In genomic region chr3:99920530-99921376, GRCh38 we compare ENCODE assay signal across 8 cellular contexts.
A peak's percentile ranks its signal among the peaks of the same experiment; 100 is the strongest.
DNase-seq lines count a peak whose midpoint lies in the region; ATAC-seq, FAIRE-seq and TF ChIP-seq lines count a peak whose summit lies in the region.

No MANE protein-coding gene starts in this region.

- H3K27me3 Mint-ChIP-seq in activated CD4-positive, alpha-beta T cell treated with anti-CD3 and anti-CD28 coated beads for 36 hours, result no peaks in the 10 kb centered on the region
- no peaks in the 10 kb centered on the region for H3K27me3 Mint-ChIP-seq in immature natural killer cell (ENCODE audit: low read depth in 3 of 3)

- POLR2A ChIA-PET in endothelial cell of umbilical vein (lab: Charles Lee), result interaction anchor here (0.6 to 0.9 kb wide), 2 partner anchors 26 to 121 kb away, joined by 3 read pairs; no protein-coding TSS in a partner anchor
- POLR2A ChIA-PET in activated CD4-positive, alpha-beta T cell treated with anti-CD3 and anti-CD28 coated beads for 36 hours (lab: Charles Lee), result no interaction called here

- H3K9me3 ChIP-seq in endothelial cell of umbilical vein (replicated peaks; ENCODE audit: control insufficient read depth, insufficient read depth, low read length), result no peaks in the 10 kb centered on the region
- H3K9me3 ChIP-seq in muscle layer of duodenum (ENCODE audit: control insufficient read depth in 1 of 2, low read length in 2 of 2), result no peaks in the 10 kb centered on the region

- no peaks in the 10 kb centered on the region for H3K9me3 Mint-ChIP-seq in activated CD4-positive, alpha-beta T cell treated with anti-CD3 and anti-CD28 coated beads for 36 hours (ENCODE audit: low read depth)
- H3K9me3 Mint-ChIP-seq in immature natural killer cell, result no peaks in the 10 kb centered on the region

- dilution Hi-C loops in endothelial cell of umbilical vein (cut with MboI; ENCODE audit: extremely low pct_ligation_motif_present, low sequenced_read_pairs), result no loop called here

- DNase-seq in GM12892 (ENCODE audit: insufficient read length) (no peak), NCI-H510A (lab: John Stamatoyannopoulos, UW) (peak; percentile 21), endothelial cell of umbilical vein (ENCODE audit: low read depth, low spot score) (peak; percentile 66), immature natural killer cell (no peak), NCI-H526 (lab: John Stamatoyannopoulos, UW) (no peak)
- no peak for DNase-seq in activated CD4-positive, alpha-beta T cell treated with anti-CD3 and anti-CD28 coated beads for 36 hours
- DNase-seq in activated CD4-positive, alpha-beta T cell treated with anti-CD3 and anti-CD28 coated beads for 48 hours, result no peak

- H3K4me3 ChIP-seq in endothelial cell of umbilical vein (replicated peaks in 1 of 3; ENCODE audit: insufficient read depth in 1 of 3, low read depth in 1 of 3, low read length in 3 of 3), result no peak overlapping the region
- peak overlapping the region in 1 of 2 donors; percentile 21 for H3K4me3 ChIP-seq in muscle layer of duodenum (ENCODE audit: low read depth in 1 of 2, low read length in 2 of 2)

- TSS peak; percentile 25 for BruUV-seq in endothelial cell of umbilical vein (replicated peaks; lab: Mats Ljungman, UMichigan)

- H3K36me3 Mint-ChIP-seq in activated CD4-positive, alpha-beta T cell treated with anti-CD3 and anti-CD28 coated beads for 36 hours (ENCODE audit: low read depth), result peaks cover 18% of the 10 kb centered on the region
- peaks cover 0 to 20% (median 3%) of the 10 kb centered on the region in 3 donors for H3K36me3 Mint-ChIP-seq in immature natural killer cell

- H3K4me1 ChIP-seq in endothelial cell of umbilical vein (ENCODE audit: control insufficient read depth, extremely low read depth, insufficient read depth, low read length) (peaks cover 41% of the 10 kb centered on the region), muscle layer of duodenum (ENCODE audit: control insufficient read depth in 1 of 2, insufficient read depth in 2 of 2, low read length in 2 of 2) (peaks cover 8 to 17% of the 10 kb centered on the region in 2 donors)

- FAIRE-seq in GM12892 (lab: Jason Lieb, UNC) (peak; percentile 82), endothelial cell of umbilical vein (lab: Jason Lieb, UNC) (no peak)

- H3K4me3 Mint-ChIP-seq in activated CD4-positive, alpha-beta T cell treated with anti-CD3 and anti-CD28 coated beads for 36 hours, result no peak overlapping the region
- no peak overlapping the region for H3K4me3 Mint-ChIP-seq in immature natural killer cell

- peak overlapping the region; percentile 65 for H3K27ac ChIP-seq in endothelial cell of umbilical vein (ENCODE audit: insufficient read depth, low read depth, low read length)
- peak overlapping the region; percentile 62 for H3K27ac ChIP-seq in muscle layer of duodenum (ENCODE audit: low read length)

- H3K9ac ChIP-seq in endothelial cell of umbilical vein (replicated peaks; ENCODE audit: extremely low read depth, insufficient read depth, low read length), result peak overlapping the region; percentile 8

- H4K20me1 ChIP-seq in endothelial cell of umbilical vein (replicated peaks; ENCODE audit: control insufficient read depth, extremely low read depth, insufficient read depth, low read length), result no peaks in the 10 kb centered on the region

- H3K79me2 ChIP-seq in endothelial cell of umbilical vein (ENCODE audit: control insufficient read depth, insufficient read depth, low read length), result peaks cover 7% of the 10 kb centered on the region

- H3K27me3 ChIP-seq in endothelial cell of umbilical vein (ENCODE audit: control insufficient read depth in 2 of 2, insufficient read depth in 2 of 2, low read length in 2 of 2), result no peaks in the 10 kb centered on the region
- no peaks in the 10 kb centered on the region for H3K27me3 ChIP-seq in muscle layer of duodenum (ENCODE audit: low read depth, low read length)

- no peaks in the 10 kb centered on the region for H3K36me3 ChIP-seq in endothelial cell of umbilical vein (ENCODE audit: control insufficient read depth in 2 of 2, extremely low read depth in 1 of 2, insufficient read depth in 2 of 2, low read length in 2 of 2)
- no peaks in the 10 kb centered on the region for H3K36me3 ChIP-seq in muscle layer of duodenum (ENCODE audit: control insufficient read depth in 1 of 2, insufficient read depth in 2 of 2, low read length in 2 of 2)

- CTCF ChIA-PET in endothelial cell of umbilical vein (lab: Charles Lee), result interaction anchor here (1.1 to 3.1 kb wide), 5 partner anchors 11 to 333 kb away, joined by 3 to 12 read pairs (median 5); no protein-coding TSS in a partner anchor
- CTCF ChIA-PET in activated CD4-positive, alpha-beta T cell treated with anti-CD3 and anti-CD28 coated beads for 36 hours (lab: Charles Lee), result no interaction called here

- H3K27ac Mint-ChIP-seq in activated CD4-positive, alpha-beta T cell treated with anti-CD3 and anti-CD28 coated beads for 36 hours, result no peak overlapping the region
- peak overlapping the region in 1 of 6 donors; percentile 14 for H3K27ac Mint-ChIP-seq in immature natural killer cell

- peak overlapping the region; percentile 79 for H3K4me2 ChIP-seq in endothelial cell of umbilical vein (ENCODE audit: insufficient read depth, low read length)

- no peaks in the 10 kb centered on the region for H3K9me1 ChIP-seq in endothelial cell of umbilical vein (replicated peaks; ENCODE audit: control insufficient read depth, extremely low read depth, insufficient read depth, low read length)

- TF ChIP-seq POLR2A in GM12892 (IDR thresholded peaks at IDR 0.05; ENCODE audit: low read depth, low read length), result no peak
- no peak for TF ChIP-seq POLR2A in endothelial cell of umbilical vein (IDR thresholded peaks at IDR 0.05; ENCODE audit: low read depth, low read length)

- H2AFZ ChIP-seq in endothelial cell of umbilical vein (ENCODE audit: low read depth, low read length), result peak overlapping the region; percentile 46

- ATAC-seq in activated CD4-positive, alpha-beta T cell treated with anti-CD3 and anti-CD28 coated beads for 36 hours, result no peak

- no peak for TF ChIP-seq CTCF in endothelial cell of umbilical vein (IDR thresholded peaks at IDR 0.05; ENCODE audit: extremely low read depth in 1 of 2, insufficient read depth in 1 of 2, low read depth in 1 of 2, low read length in 2 of 2)

- intact Hi-C loops in endothelial cell of umbilical vein (cut with micrococcal nuclease), result loop anchor here (1.0 kb wide), 1 partner anchor 121 kb away; no protein-coding TSS in a partner anchor
- intact Hi-C loops in activated CD4-positive, alpha-beta T cell treated with anti-CD3 and anti-CD28 coated beads for 36 hours (cut with DNase I, micrococcal nuclease), result no loop called here

- H3K4me1 Mint-ChIP-seq in activated CD4-positive, alpha-beta T cell treated with anti-CD3 and anti-CD28 coated beads for 36 hours, result peaks cover 2% of the 10 kb centered on the region
- peaks cover 7 to 12% of the 10 kb centered on the region in 2 donors for H3K4me1 Mint-ChIP-seq in immature natural killer cell

TF ChIP-seq in endothelial cell of umbilical vein, 7 proteins besides CTCF, POLR2A, EP300 and RAD21:
- TF ChIP-seq GATA2 (IDR thresholded peaks at IDR 0.05; ENCODE audit: insufficient read depth, insufficient read length, low read depth, low read length) (no peak), JUN (IDR thresholded peaks at IDR 0.05; ENCODE audit: borderline replicate concordance, insufficient read depth, insufficient read length, low read depth) (no peak), FOS (IDR thresholded peaks at IDR 0.05; ENCODE audit: borderline replicate concordance, insufficient read depth, low read length) (no peak), MYC (IDR thresholded peaks at IDR 0.05; ENCODE audit: low read depth, low read length) (no peak), MAX (IDR thresholded peaks at IDR 0.05; ENCODE audit: insufficient read depth, insufficient read length) (no peak), EZH2 (IDR thresholded peaks at IDR 0.05; ENCODE audit: borderline replicate concordance, low read depth, low read length, severe bottlenecking) (no peak), POLR2AphosphoS5 (IDR thresholded peaks at IDR 0.05; ENCODE audit: insufficient read depth, low read depth, low read length) (no peak)

Comparison
In these comparisons a context has a peak if more than half of its experiments do, and no peak if none do; other contexts are left out.
1. DNase-seq: peak in NCI-H510A (single experiment) and endothelial cell of umbilical vein (single experiment); none in GM12892 (single experiment), activated CD4-positive, alpha-beta T cell treated with anti-CD3 and anti-CD28 coated beads for 36 hours (single experiment), activated CD4-positive, alpha-beta T cell treated with anti-CD3 and anti-CD28 coated beads for 48 hours (single experiment), immature natural killer cell (0 of 3) and NCI-H526 (0 of 2).